1 cellular context compared by ENCODE assay signal in the genomic region with DNA sequence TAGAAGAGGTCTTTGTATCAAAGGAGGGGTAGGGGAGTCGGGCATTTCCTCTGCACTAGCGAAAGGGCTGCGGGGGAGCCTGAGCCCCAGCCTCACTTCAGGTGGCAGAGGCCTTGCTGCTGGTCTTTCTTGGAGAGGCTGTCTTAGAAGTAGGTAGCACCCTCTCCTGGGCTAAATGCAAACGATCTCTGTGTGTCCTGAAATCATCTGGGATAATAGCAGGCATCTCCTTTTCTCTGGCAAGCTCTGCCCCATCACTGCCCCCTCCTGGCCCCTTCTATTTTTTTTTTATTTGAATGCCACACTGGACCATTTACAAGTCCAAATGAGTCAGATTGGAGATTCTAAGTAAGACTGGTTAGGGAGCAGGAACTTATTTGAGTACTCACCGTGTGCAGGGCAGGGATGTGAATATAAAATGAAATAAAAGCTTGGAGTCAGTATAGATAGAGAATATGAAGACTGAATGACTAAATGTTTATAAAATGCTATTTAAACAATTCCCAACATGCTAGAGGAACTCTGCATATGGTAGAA.
A peak's percentile ranks its signal among the peaks of the same experiment; 100 is the strongest.
TF ChIP-seq lines count a peak whose summit lies in the region.

No MANE protein-coding gene starts in this region.

TF ChIP-seq in HepG2, 621 proteins besides CTCF, POLR2A, EP300 and RAD21 (continued from another document):
- TF ChIP-seq, protein P1, sequence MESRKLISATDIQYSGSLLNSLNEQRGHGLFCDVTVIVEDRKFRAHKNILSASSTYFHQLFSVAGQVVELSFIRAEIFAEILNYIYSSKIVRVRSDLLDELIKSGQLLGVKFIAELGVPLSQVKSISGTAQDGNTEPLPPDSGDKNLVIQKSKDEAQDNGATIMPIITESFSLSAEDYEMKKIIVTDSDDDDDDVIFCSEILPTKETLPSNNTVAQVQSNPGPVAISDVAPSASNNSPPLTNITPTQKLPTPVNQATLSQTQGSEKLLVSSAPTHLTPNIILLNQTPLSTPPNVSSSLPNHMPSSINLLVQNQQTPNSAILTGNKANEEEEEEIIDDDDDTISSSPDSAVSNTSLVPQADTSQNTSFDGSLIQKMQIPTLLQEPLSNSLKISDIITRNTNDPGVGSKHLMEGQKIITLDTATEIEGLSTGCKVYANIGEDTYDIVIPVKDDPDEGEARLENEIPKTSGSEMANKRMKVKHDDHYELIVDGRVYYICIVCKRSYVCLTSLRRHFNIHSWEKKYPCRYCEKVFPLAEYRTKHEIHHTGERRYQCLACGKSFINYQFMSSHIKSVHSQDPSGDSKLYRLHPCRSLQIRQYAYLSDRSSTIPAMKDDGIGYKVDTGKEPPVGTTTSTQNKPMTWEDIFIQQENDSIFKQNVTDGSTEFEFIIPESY (CRISPR knock-in tag; IDR thresholded peaks at IDR 0.05): no peak
- TF ChIP-seq CEBPG (CRISPR knock-in tag; IDR thresholded peaks at IDR 0.05): peak; percentile 28
- TF ChIP-seq ZNF136 (CRISPR knock-in tag; IDR thresholded peaks at IDR 0.05; ENCODE audit: low read depth): peak; percentile 50; the same call in 1 of the 2 replicates
- no peak for TF ChIP-seq ZNF598 (CRISPR knock-in tag; IDR thresholded peaks at IDR 0.05; ENCODE audit: borderline replicate concordance)
- peak; percentile 16; the same call in 1 of the 2 replicates for TF ChIP-seq NCOA2 (CRISPR knock-in tag; IDR thresholded peaks at IDR 0.05)
- peak; percentile 68 for TF ChIP-seq SALL1 (CRISPR knock-in tag; IDR thresholded peaks at IDR 0.05)
- TF ChIP-seq, protein P2, sequence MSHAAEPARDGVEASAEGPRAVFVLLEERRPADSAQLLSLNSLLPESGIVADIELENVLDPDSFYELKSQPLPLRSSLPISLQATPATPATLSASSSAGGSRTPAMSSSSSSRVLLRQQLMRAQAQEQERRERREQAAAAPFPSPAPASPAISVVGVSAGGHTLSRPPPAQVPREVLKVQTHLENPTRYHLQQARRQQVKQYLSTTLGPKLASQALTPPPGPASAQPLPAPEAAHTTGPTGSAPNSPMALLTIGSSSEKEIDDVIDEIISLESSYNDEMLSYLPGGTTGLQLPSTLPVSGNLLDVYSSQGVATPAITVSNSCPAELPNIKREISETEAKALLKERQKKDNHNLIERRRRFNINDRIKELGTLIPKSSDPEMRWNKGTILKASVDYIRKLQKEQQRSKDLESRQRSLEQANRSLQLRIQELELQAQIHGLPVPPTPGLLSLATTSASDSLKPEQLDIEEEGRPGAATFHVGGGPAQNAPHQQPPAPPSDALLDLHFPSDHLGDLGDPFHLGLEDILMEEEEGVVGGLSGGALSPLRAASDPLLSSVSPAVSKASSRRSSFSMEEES (CRISPR knock-in tag; IDR thresholded peaks at IDR 0.05): 0 out of 2 replicates have a peak, but pooled peaks have one; percentile 35
- TF ChIP-seq ZFY (CRISPR knock-in tag; IDR thresholded peaks at IDR 0.05): peak; percentile 28; the same call in 1 of the 2 replicates
- peak; percentile 99 for TF ChIP-seq SMC3 (IDR thresholded peaks at IDR 0.05; ENCODE audit: low read length)
- TF ChIP-seq PHF21A (CRISPR knock-in tag; IDR thresholded peaks at IDR 0.05): peak; percentile 65; the same call in 1 of the 2 replicates
- peak; percentile 47; the same call in 1 of the 2 replicates for TF ChIP-seq REPIN1 (CRISPR knock-in tag; IDR thresholded peaks at IDR 0.05; ENCODE audit: borderline replicate concordance, low read depth)
- TF ChIP-seq ZNF17 (CRISPR knock-in tag; IDR thresholded peaks at IDR 0.05): no peak
- TF ChIP-seq GABPA (IDR thresholded peaks at IDR 0.05; ENCODE audit: low read depth, low read length): no peak
- TF ChIP-seq GABPA (CRISPR knock-in tag; IDR thresholded peaks at IDR 0.05; ENCODE audit: low read depth): no peak
- TF ChIP-seq, protein P3, sequence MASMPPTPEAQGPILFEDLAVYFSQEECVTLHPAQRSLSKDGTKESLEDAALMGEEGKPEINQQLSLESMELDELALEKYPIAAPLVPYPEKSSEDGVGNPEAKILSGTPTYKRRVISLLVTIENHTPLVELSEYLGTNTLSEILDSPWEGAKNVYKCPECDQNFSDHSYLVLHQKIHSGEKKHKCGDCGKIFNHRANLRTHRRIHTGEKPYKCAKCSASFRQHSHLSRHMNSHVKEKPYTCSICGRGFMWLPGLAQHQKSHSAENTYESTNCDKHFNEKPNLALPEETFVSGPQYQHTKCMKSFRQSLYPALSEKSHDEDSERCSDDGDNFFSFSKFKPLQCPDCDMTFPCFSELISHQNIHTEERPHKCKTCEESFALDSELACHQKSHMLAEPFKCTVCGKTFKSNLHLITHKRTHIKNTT (CRISPR knock-in tag; IDR thresholded peaks at IDR 0.05): no peak
- no peak for TF ChIP-seq TRIM22 (IDR thresholded peaks at IDR 0.05)
- TF ChIP-seq SOX6 (IDR thresholded peaks at IDR 0.05): no peak
- TF ChIP-seq SOX6 (CRISPR knock-in tag; IDR thresholded peaks at IDR 0.05): peak; percentile 59
- peak; percentile 42; the same call in 1 of the 2 replicates for TF ChIP-seq PPARG (CRISPR knock-in tag; conservative IDR thresholded peaks at IDR 0.05)
- TF ChIP-seq FOXM1 (CRISPR knock-in tag; IDR thresholded peaks at IDR 0.05): no peak
- peak; percentile 71 for TF ChIP-seq PHF5A (CRISPR knock-in tag; IDR thresholded peaks at IDR 0.05; ENCODE audit: low read depth, unreplicated experiment)
